12 cellular contexts compared by ENCODE assay signal in the genomic region with DNA sequence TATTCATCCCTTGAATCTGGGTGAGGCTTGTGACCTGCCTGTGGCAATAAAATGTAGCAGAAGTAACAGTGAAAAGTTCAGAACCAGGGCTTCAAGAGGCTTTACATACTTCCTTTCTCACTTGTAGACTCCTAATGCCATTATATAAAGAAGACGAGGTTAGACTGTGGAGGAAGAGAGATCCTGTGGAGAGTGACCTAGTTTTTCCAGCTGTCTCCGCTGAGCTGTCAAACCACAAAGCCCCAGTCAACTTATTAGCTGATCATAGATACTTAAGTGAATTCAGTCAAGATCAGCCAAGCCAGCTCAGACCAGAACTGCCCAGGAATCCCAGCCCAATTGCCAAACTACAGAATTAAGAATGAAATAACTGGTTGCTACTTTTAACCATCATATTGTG.
DNase-seq lines count a peak whose midpoint lies in the region; ATAC-seq and TF ChIP-seq lines count a peak whose summit lies in the region.
"Had no signal": no experiment of that assay in that cellular context is flagged by ENCODE, and none has a peak within 500 bp of the region (broad histone marks: within the 10 kb centered on the region; RNA-seq: fewer than 3 reads in every experiment).

No MANE protein-coding gene starts in this region.

- H3K4me1 ChIP-seq in CD8-positive, alpha-beta memory T cell (ENCODE audit: insufficient read depth, low read length): peaks cover 11% of the 10 kb centered on the region
- H3K4me1 ChIP-seq: thyroid gland had no signal

- no peaks in the 10 kb centered on the region for H3K36me3 ChIP-seq in CD8-positive, alpha-beta memory T cell (ENCODE audit: insufficient read depth, low read length)
- H3K36me3 ChIP-seq: thyroid gland had no signal

- no peak for ATAC-seq in HG02763 (IDR thresholded peaks at IDR 0.05; ENCODE audit: unreplicated experiment)
- ATAC-seq: naive thymus-derived CD8-positive, alpha-beta T cell had no signal

- peaks cover 3 to 5% of the 10 kb centered on the region in 2 donors for H3K27me3 Mint-ChIP-seq in CD8-positive, alpha-beta memory T cell
- peaks cover 5% of the 10 kb centered on the region for H3K27me3 Mint-ChIP-seq in brain

- DNase-seq in CD8-positive, alpha-beta memory T cell: peak in 2 of 5 donors; percentile 4 to 47
- DNase-seq in OCI-M1 (lab: John Stamatoyannopoulos, UW): peak; percentile 11
- DNase-seq in retina: peak; percentile 65
- no peak for DNase-seq in dorsolateral prefrontal cortex
- no peak for DNase-seq in cardiac septum (ENCODE audit: low spot score)
- DNase-seq in GM19238 (ENCODE audit: insufficient read length, low spot score): no peak
- DNase-seq: naive thymus-derived CD8-positive, alpha-beta T cell; NCI-H1092; thyroid gland had no signal

- H3K9me3 Mint-ChIP-seq in CD8-positive, alpha-beta memory T cell: peaks cover 0 to 2% (median 0%) of the 10 kb centered on the region in 5 donors
- H3K9me3 Mint-ChIP-seq in brain: peaks cover 0 to 6% (median 0%) of the 10 kb centered on the region in 5 experiments

- no peaks in the 10 kb centered on the region for H3K27me3 ChIP-seq in CD8-positive, alpha-beta memory T cell (ENCODE audit: insufficient read depth, low read length, poor library complexity, severe bottlenecking)
- no peaks in the 10 kb centered on the region for H3K27me3 ChIP-seq in dorsolateral prefrontal cortex
- H3K27me3 ChIP-seq: thyroid gland had no signal

- H3K27ac ChIP-seq in CD8-positive, alpha-beta memory T cell (ENCODE audit: low read depth, low read length): no peak overlapping the region
- H3K27ac ChIP-seq in dorsolateral prefrontal cortex: no peak overlapping the region
- H3K27ac ChIP-seq: HL-60, thyroid gland had no signal

- intact Hi-C loops in dorsolateral prefrontal cortex (cut with DNase I): no loop called here
- intact Hi-C loops in cardiac septum (cut with DNase I): no loop called here

- peak overlapping the region in 5 of 7 donors; percentile 5 to 71 (median 40) for H3K4me3 Mint-ChIP-seq in CD8-positive, alpha-beta memory T cell
- no peak overlapping the region for H3K4me3 Mint-ChIP-seq in brain

- H3K4me3 ChIP-seq in CD8-positive, alpha-beta memory T cell (ENCODE audit: low read length): no peak overlapping the region
- no peak overlapping the region for H3K4me3 ChIP-seq in dorsolateral prefrontal cortex
- H3K4me3 ChIP-seq: thyroid gland had no signal

- H3K36me3 Mint-ChIP-seq in CD8-positive, alpha-beta memory T cell: peaks cover 0 to 11% (median 6%) of the 10 kb centered on the region in 3 donors
- no peaks in the 10 kb centered on the region for H3K36me3 Mint-ChIP-seq in brain
- H3K36me3 Mint-ChIP-seq: naive thymus-derived CD8-positive, alpha-beta T cell had no signal

- POLR2A ChIA-PET in CD8-positive, alpha-beta memory T cell (lab: Charles Lee): interaction anchor here (0.6 kb wide), 1 partner anchor 531 kb away, joined by 3 read pairs; no protein-coding TSS in a partner anchor

- peak overlapping the region in 7 of 8 donors; percentile 31 to 85 (median 68) for H3K27ac Mint-ChIP-seq in CD8-positive, alpha-beta memory T cell
- H3K27ac Mint-ChIP-seq in brain: peak overlapping the region in 3 of 5 experiments; percentile 15 to 61 (median 15)

- CTCF ChIA-PET in CD8-positive, alpha-beta memory T cell (lab: Charles Lee): interaction anchor here (1.1 kb wide), 1 partner anchor 231 kb away, joined by 3 read pairs; no protein-coding TSS in a partner anchor

- no peak for TF ChIP-seq CTCF in brain (conservative IDR thresholded peaks at IDR 0.05)
- no peak for TF ChIP-seq CTCF in dorsolateral prefrontal cortex (IDR thresholded peaks at IDR 0.05 in 54 of 56, conservative IDR thresholded peaks at IDR 0.05 in 2 of 56; ENCODE audit: low read depth in 1 of 56, partially characterized antibody in 56 of 56)

- H3K4me1 Mint-ChIP-seq in CD8-positive, alpha-beta memory T cell: peaks cover 13 to 26% (median 18%) of the 10 kb centered on the region in 3 donors
- peaks cover 24% of the 10 kb centered on the region for H3K4me1 Mint-ChIP-seq in brain

- H3K9me3 ChIP-seq in CD8-positive, alpha-beta memory T cell (ENCODE audit: low read length): no peaks in the 10 kb centered on the region
- H3K9me3 ChIP-seq: thyroid gland had no signal

Comparison
In these comparisons a context has a peak if more than half of its experiments do, and no peak if none do; other contexts are left out.
1. DNase-seq: peak in OCI-M1 (single experiment) and retina (single experiment); none in dorsolateral prefrontal cortex (0 of 10), cardiac septum (single experiment) and GM19238 (single experiment).
2. H3K4me3 Mint-ChIP-seq: peak in CD8-positive, alpha-beta memory T cell (5 of 7); none in brain (0 of 5).